ENCODE assay signal across 8 cellular contexts in genomic region chr14:34060747-34061050, GRCh38.
DNase-seq lines count a peak whose midpoint lies in the region; ATAC-seq and TF ChIP-seq lines count a peak whose summit lies in the region.

No MANE protein-coding gene starts in this region.

- no peaks in the 10 kb centered on the region for H3K9me3 ChIP-seq in lung (ENCODE audit: control insufficient read depth in 2 of 2, insufficient read depth in 1 of 2, low read length in 1 of 2)
- no peaks in the 10 kb centered on the region for H3K9me3 ChIP-seq in tibial nerve

- H3K4me3 ChIP-seq in lung = no peak overlapping the region
- peak overlapping the region; percentile 26 to 69 (median 44) for H3K4me3 ChIP-seq in tibial nerve

- H3K27ac ChIP-seq in lung (ENCODE audit: low read depth in 1 of 2, low read length in 1 of 2) (peak overlapping the region; percentile 80 to 99), tibial nerve (peak overlapping the region in 2 of 4 donors; percentile 80 to 82)

- ATAC-seq in activated CD8-positive, alpha-beta memory T cell treated with anti-CD3 and anti-CD28 coated beads, Interleukin-2, amount 10 ng/mL, durations not matched to agents 7 days and 5 days = no peak
- no peak for ATAC-seq in lung (ENCODE audit: insufficient read depth, low FRiP score)
- no peak for ATAC-seq in HG03097 (IDR thresholded peaks at IDR 0.05; ENCODE audit: low FRiP score, unreplicated experiment)

- CTCF ChIA-PET in activated CD8-positive, alpha-beta memory T cell treated with anti-CD3 and anti-CD28 coated beads, Interleukin-2, amount 10 ng/mL, durations not matched to agents 7 days and 5 days (lab: Charles Lee) = interaction anchor here (0.9 to 1.7 kb wide), 6 partner anchors 12 to 59 kb away, joined by 3 to 5 read pairs (median 4); no protein-coding TSS in a partner anchor
- CTCF ChIA-PET in MCF 10A (lab: Yijun Ruan, JAX) = interaction anchor here (0.7 to 2.1 kb wide), 7 partner anchors 15 to 265 kb away, joined by 3 to 9 read pairs (median 4); no protein-coding TSS in a partner anchor

- no peak for TF ChIP-seq POLR2A in tibial nerve (IDR thresholded peaks at IDR 0.05)

- DNase-seq in activated CD8-positive, alpha-beta memory T cell treated with anti-CD3 and anti-CD28 coated beads, Interleukin-2, amount 10 ng/mL, durations not matched to agents 7 days and 5 days = no peak
- DNase-seq in activated CD8-positive, alpha-beta memory T cell treated with anti-CD3 and anti-CD28 coated beads for 24 hours = no peak
- DNase-seq in MCF 10A (ENCODE audit: unreplicated experiment) = no peak
- DNase-seq in lung (ENCODE audit: low spot score) = no peak
- no peak for DNase-seq in tibial nerve (ENCODE audit: low spot score in 2 of 2)
- DNase-seq in iPS-NIHi7 (ENCODE audit: extremely low spot score) = no peak
- DNase-seq in DMS114 treated with DMSO at 0.1 percent for 48 hours (lab: John Stamatoyannopoulos, UW; ENCODE audit: unreplicated experiment) = no peak

- H3K27ac Mint-ChIP-seq in activated CD8-positive, alpha-beta memory T cell treated with anti-CD3 and anti-CD28 coated beads, Interleukin-2, amount 10 ng/mL, durations not matched to agents 7 days and 5 days = peak overlapping the region; percentile 67
- peak overlapping the region; percentile 67 for H3K27ac Mint-ChIP-seq in MCF 10A (ENCODE audit: low read depth, unreplicated experiment)

- 22 to 37% methylated on average over 9 of the region's 9 CpGs for WGBS in lung, 2 donors
- WGBS in tibial nerve, 2 donors = 50 to 57% methylated on average over 9 of the region's 9 CpGs

- H3K4me1 Mint-ChIP-seq in activated CD8-positive, alpha-beta memory T cell treated with anti-CD3 and anti-CD28 coated beads, Interleukin-2, amount 10 ng/mL, durations not matched to agents 7 days and 5 days = peaks cover 12% of the 10 kb centered on the region
- H3K4me1 Mint-ChIP-seq in MCF 10A (ENCODE audit: insufficient read depth, unreplicated experiment) = peaks cover 13% of the 10 kb centered on the region

- no peak for TF ChIP-seq EP300 in tibial nerve (IDR thresholded peaks at IDR 0.05)

- H3K4me3 Mint-ChIP-seq in activated CD8-positive, alpha-beta memory T cell treated with anti-CD3 and anti-CD28 coated beads, Interleukin-2, amount 10 ng/mL, durations not matched to agents 7 days and 5 days = peak overlapping the region; percentile 70
- peak overlapping the region; percentile 67 for H3K4me3 Mint-ChIP-seq in MCF 10A (ENCODE audit: unreplicated experiment)

- H3K4me1 ChIP-seq in lung (ENCODE audit: control insufficient read depth in 2 of 2, insufficient read depth in 2 of 2, low read length in 2 of 2) (peaks cover 4 to 6% of the 10 kb centered on the region in 2 donors), tibial nerve (peaks cover 0 to 14% (median 5%) of the 10 kb centered on the region in 4 donors)

- H3K9me3 Mint-ChIP-seq in activated CD8-positive, alpha-beta memory T cell treated with anti-CD3 and anti-CD28 coated beads, Interleukin-2, amount 10 ng/mL, durations not matched to agents 7 days and 5 days (ENCODE audit: low read depth) = no peaks in the 10 kb centered on the region
- H3K9me3 Mint-ChIP-seq in MCF 10A (ENCODE audit: unreplicated experiment) = no peaks in the 10 kb centered on the region

- H3K36me3 Mint-ChIP-seq in activated CD8-positive, alpha-beta memory T cell treated with anti-CD3 and anti-CD28 coated beads, Interleukin-2, amount 10 ng/mL, durations not matched to agents 7 days and 5 days = no peaks in the 10 kb centered on the region
- no peaks in the 10 kb centered on the region for H3K36me3 Mint-ChIP-seq in MCF 10A (ENCODE audit: insufficient read depth, unreplicated experiment)

- TF ChIP-seq CTCF in MCF 10A (IDR thresholded peaks at IDR 0.05; ENCODE audit: unreplicated experiment) (no peak), lung (IDR thresholded peaks at IDR 0.05; ENCODE audit: control extremely low read depth, extremely low read depth) (no peak), tibial nerve (IDR thresholded peaks at IDR 0.05) (no peak)

- no peaks in the 10 kb centered on the region for H3K36me3 ChIP-seq in lung (ENCODE audit: control insufficient read depth in 2 of 2, insufficient read depth in 2 of 2, low read length in 2 of 2)
- no peaks in the 10 kb centered on the region for H3K36me3 ChIP-seq in tibial nerve

- peaks cover 33% of the 10 kb centered on the region for H3K27me3 Mint-ChIP-seq in activated CD8-positive, alpha-beta memory T cell treated with anti-CD3 and anti-CD28 coated beads, Interleukin-2, amount 10 ng/mL, durations not matched to agents 7 days and 5 days
- H3K27me3 Mint-ChIP-seq in MCF 10A (ENCODE audit: insufficient read depth, unreplicated experiment) = no peaks in the 10 kb centered on the region

- POLR2A ChIA-PET in MCF 10A (lab: Yijun Ruan, JAX) = interaction anchor here (0.8 to 2.0 kb wide), 6 partner anchors 9 to 110 kb away, joined by 3 to 9 read pairs (median 6); partner anchors contain the start of gene EGLN3

- intact Hi-C loops in MCF 10A (cut with micrococcal nuclease) = no loop called here

- H3K27me3 ChIP-seq in lung (ENCODE audit: control insufficient read depth, insufficient read depth) (no peaks in the 10 kb centered on the region), tibial nerve (no peaks in the 10 kb centered on the region)

- BruUV-seq in MCF 10A (replicated peaks; lab: Mats Ljungman, UMichigan) = no TSS peak
